In the genomic region with DNA sequence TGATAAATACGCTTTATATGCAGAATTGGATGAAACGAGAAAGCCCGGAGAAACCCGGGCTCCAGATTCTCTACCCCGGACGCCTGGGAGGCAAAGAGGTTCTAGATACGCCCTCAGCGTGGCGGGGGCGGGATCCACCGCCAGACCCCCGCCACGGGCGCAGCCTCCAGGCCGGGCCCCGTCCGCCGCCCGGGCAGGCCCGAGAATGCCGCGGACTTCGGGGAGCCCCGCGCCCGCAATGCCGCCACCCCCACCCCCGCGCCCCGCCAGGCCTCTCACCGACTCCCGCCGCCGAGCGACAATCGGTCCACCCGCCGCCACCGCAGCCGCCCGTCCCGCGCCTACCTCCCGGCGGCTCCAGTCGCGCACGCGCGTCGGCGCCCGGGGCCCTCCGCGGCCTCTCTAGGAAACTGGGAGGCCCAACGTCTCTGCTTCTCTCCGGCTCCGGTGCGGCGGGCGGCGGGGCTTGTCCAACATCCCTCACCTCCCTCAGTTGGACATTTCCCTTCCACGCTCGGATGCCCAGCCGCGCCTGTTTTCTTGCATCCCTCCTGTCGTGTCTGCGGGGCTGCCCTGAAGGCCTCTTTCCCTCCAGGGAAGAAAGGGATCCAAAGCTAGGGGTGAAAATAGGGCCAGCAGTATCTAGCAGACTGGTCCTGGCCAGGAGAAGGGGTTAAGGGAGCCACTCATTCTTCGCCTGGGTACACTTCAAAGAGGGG, we compare ENCODE assay signal across 8 cellular contexts. TPM values are rescaled to one million over a fixed set of nuclear protein-coding genes. Genes with fewer than 3 reads are reported as not detected.
DNase-seq lines count a peak whose midpoint lies in the region; ATAC-seq and TF ChIP-seq lines count a peak whose summit lies in the region.

A gene (minus strand): TSS at position 359 of the 719 bp plus-strand sequence. CDS start 22,121 bp downstream, outside the sequence.

- H3K36me3 ChIP-seq in ES-I3 (ENCODE audit: insufficient read depth, low read length) (no peaks in the 10 kb centered on the region), H7 (replicated peaks; ENCODE audit: control insufficient read depth, insufficient read depth, low read length) (no peaks in the 10 kb centered on the region), MM.1S (replicated peaks; ENCODE audit: insufficient read depth, low read length) (no peaks in the 10 kb centered on the region), ovary (no peaks in the 10 kb centered on the region), thoracic aorta (no peaks in the 10 kb centered on the region)

- no peaks in the 10 kb centered on the region for H3K9me3 ChIP-seq in ES-I3 (ENCODE audit: control insufficient read depth, insufficient read depth, low read length)
- H3K9me3 ChIP-seq in MM.1S (replicated peaks; ENCODE audit: insufficient read depth, low read length), result no peaks in the 10 kb centered on the region
- no peaks in the 10 kb centered on the region for H3K9me3 ChIP-seq in ovary
- no peaks in the 10 kb centered on the region for H3K9me3 ChIP-seq in thoracic aorta

- TF ChIP-seq CTCF in MM.1S (IDR thresholded peaks at IDR 0.05; ENCODE audit: low read length) (no peak), ovary (IDR thresholded peaks at IDR 0.05) (no peak), thoracic aorta (IDR thresholded peaks at IDR 0.05) (no peak)

- H3K27ac ChIP-seq in MM.1S (ENCODE audit: low read length) (no peak within 1 kb of the TSS), ovary (no peak within 1 kb of the TSS), thoracic aorta (peak within 1 kb of the TSS; percentile 18 to 24)

- peak within 1 kb of the TSS; percentile 64 for H3K9ac ChIP-seq in ES-I3 (ENCODE audit: low read depth, low read length)
- peak within 1 kb of the TSS; percentile 38; the same call in 1 of the 2 replicates for H3K9ac ChIP-seq in MM.1S (ENCODE audit: low read length)

- H3K36me3 Mint-ChIP-seq in activated naive CD4-positive, alpha-beta T cell treated with anti-CD3 and anti-CD28 coated beads, Interleukin-2, amount 50 U/mL, for 24 hours, result no peaks in the 10 kb centered on the region

- H3K27me3 ChIP-seq in H7 (ENCODE audit: control insufficient read depth, insufficient read depth, low read length) (no peaks in the 10 kb centered on the region), MM.1S (replicated peaks; ENCODE audit: insufficient read depth, low read length) (no peaks in the 10 kb centered on the region), ovary (no peaks in the 10 kb centered on the region), thoracic aorta (replicated peaks; ENCODE audit: insufficient read depth) (no peaks in the 10 kb centered on the region)

- intact Hi-C loops in head of caudate nucleus (cut with DNase I), result loop anchor here (2.0 kb wide), 1 partner anchor 33 kb away; no protein-coding TSS in a partner anchor
- intact Hi-C loops in ovary (cut with DNase I), result loop anchor here in 1 of 4 donors (10.0 kb wide), 2 partner anchors 147 to 153 kb away; a partner anchor contains a TSS

- no peaks in the 10 kb centered on the region for H3K9me3 Mint-ChIP-seq in activated naive CD4-positive, alpha-beta T cell treated with anti-CD3 and anti-CD28 coated beads, Interleukin-2, amount 50 U/mL, for 24 hours

- TF ChIP-seq EP300 in ovary (IDR thresholded peaks at IDR 0.05), result no peak

- H3K4me3 Mint-ChIP-seq in activated naive CD4-positive, alpha-beta T cell treated with anti-CD3 and anti-CD28 coated beads, Interleukin-2, amount 50 U/mL, for 24 hours, result peak within 1 kb of the TSS; percentile 90

- no peaks in the 10 kb centered on the region for H3K27me3 Mint-ChIP-seq in activated naive CD4-positive, alpha-beta T cell treated with anti-CD3 and anti-CD28 coated beads, Interleukin-2, amount 50 U/mL, for 24 hours

- ATAC-seq in thoracic aorta (ENCODE audit: insufficient number of reproducible peaks, low FRiP score, low read depth), result peak; percentile 77

- H3K4me1 Mint-ChIP-seq in activated naive CD4-positive, alpha-beta T cell treated with anti-CD3 and anti-CD28 coated beads, Interleukin-2, amount 50 U/mL, for 24 hours, result peaks cover 30% of the 10 kb centered on the region

- H3K4me3 ChIP-seq in H7 (ENCODE audit: insufficient read depth, low read depth, low read length) (peak within 1 kb of the TSS; percentile 51), MM.1S (ENCODE audit: low read length) (peak within 1 kb of the TSS; percentile 62), ovary (peak within 1 kb of the TSS; percentile 60), thoracic aorta (peak within 1 kb of the TSS; percentile 77)

- H3K9me2 ChIP-seq in MM.1S (replicated peaks; ENCODE audit: insufficient read depth, low read length), result no peaks in the 10 kb centered on the region

- H3F3A ChIP-seq in MM.1S (ENCODE audit: insufficient read depth, low read length), result no peaks in the 10 kb centered on the region

- peaks cover 35% of the 10 kb centered on the region for H3K79me2 ChIP-seq in MM.1S (ENCODE audit: low read length)

- peak within 1 kb of the TSS; percentile 87 for H3K4me2 ChIP-seq in MM.1S (ENCODE audit: low read depth, low read length)

- H3K27ac Mint-ChIP-seq in activated naive CD4-positive, alpha-beta T cell treated with anti-CD3 and anti-CD28 coated beads, Interleukin-2, amount 50 U/mL, for 24 hours, result peak within 1 kb of the TSS; percentile 83

- 0 to 1% (median 1%) methylated on average over 32 to 69 of the region's 69 CpGs for WGBS in ovary, 3 donors

- H4K20me1 ChIP-seq in MM.1S (ENCODE audit: insufficient read depth, low read length), result no peaks in the 10 kb centered on the region

- H3K4me1 ChIP-seq in ES-I3 (ENCODE audit: insufficient read depth, low read length), result no peaks in the 10 kb centered on the region
- H3K4me1 ChIP-seq in MM.1S (ENCODE audit: low read length), result no peaks in the 10 kb centered on the region
- H3K4me1 ChIP-seq in ovary (ENCODE audit: insufficient read depth), result peaks cover 1% of the 10 kb centered on the region
- peaks cover 13 to 27% of the 10 kb centered on the region in 2 donors for H3K4me1 ChIP-seq in thoracic aorta (ENCODE audit: control insufficient read depth in 1 of 2, low read depth in 2 of 2)

- DNase-seq in H7, result peak; percentile 93
- DNase-seq in MM.1S, result peak; percentile 81
- DNase-seq in SKM-1 (lab: John Stamatoyannopoulos, UW; ENCODE audit: unreplicated experiment), result peak; percentile 51
- DNase-seq in head of caudate nucleus, result peak; percentile 57 to 94 (median 86)
- DNase-seq in ovary, result peak; percentile 72 to 85 (median 79)
- DNase-seq in thoracic aorta (ENCODE audit: low spot score), result peak; percentile 31

- H2AFZ ChIP-seq in MM.1S (ENCODE audit: low read length), result peak within 1 kb of the TSS; percentile 93

- TF ChIP-seq POLR2A in ovary (IDR thresholded peaks at IDR 0.05), result no peak

RNA-seq across cellular contexts. Expression of the gene that starts here (rescaled TPM):
- 7.1 and 9.9 TPM in 2 replicates for total RNA-seq in H7 (2014; rRNA removed; shearing (Covaris generic))
- 10 to 100 TPM in 5 of 7 donors, 1 to 10 TPM in 2; 5.2 to 30.3 (median 25.9) TPM for total RNA-seq in ovary
- polyA plus RNA-seq in ovary, result 10 to 100 TPM in 1 of 2 donors, 1 to 10 TPM in 1; 6.7 to 11.6 TPM
- 10 to 100 TPM in 1 of 2 donors, 1 to 10 TPM in 1; 9.2 to 15.7 TPM for total RNA-seq in thoracic aorta

Comparison
In these comparisons a context has a peak if more than half of its experiments do, and no peak if none do; other contexts are left out.
1. DNase-seq: peak in every context shown above with its lines; median percentile 93 in H7; 86 in head of caudate nucleus; 81 in MM.1S; 79 in ovary; 51 in SKM-1; 31 in thoracic aorta.
2. H3K27ac ChIP-seq: peak in thoracic aorta (2 of 2); none in MM.1S (single experiment) and ovary (0 of 2).
3. Peak in every context shown above with its lines, with median percentiles within 50 percentile points of each other: H3K4me3 ChIP-seq.